In genomic region chr16:46763147-46763546, GRCh38 we compare ENCODE assay signal across 12 cellular contexts. TPM values are rescaled to one million over a fixed set of nuclear protein-coding genes. Genes with fewer than 3 reads are reported as not detected.
DNase-seq lines count a peak whose midpoint lies in the region; FAIRE-seq and TF ChIP-seq lines count a peak whose summit lies in the region.
"Had no signal": no experiment of that assay in that cellular context is flagged by ENCODE, and none has a peak within 500 bp of the region (broad histone marks: within the 10 kb centered on the region; RNA-seq: fewer than 3 reads in every experiment).

No MANE protein-coding gene starts in this region.

- H3K27ac Mint-ChIP-seq in astrocyte (ENCODE audit: unreplicated experiment) = no peak overlapping the region

- no peak overlapping the region for H2AFZ ChIP-seq in astrocyte (ENCODE audit: low read depth, low read length)

- H3K4me2 ChIP-seq in astrocyte (ENCODE audit: low read length) = no peak overlapping the region
- H3K4me2 ChIP-seq: KMS-11 had no signal

- intact Hi-C loops in A673 (cut with micrococcal nuclease; ENCODE audit: unreplicated experiment) = no loop called here

- H3K9me3 Mint-ChIP-seq in astrocyte (ENCODE audit: unreplicated experiment) = peaks cover 3% of the 10 kb centered on the region

- no peak overlapping the region for H3K4me3 ChIP-seq in astrocyte (ENCODE audit: insufficient read depth, low read depth, low read length)
- H3K4me3 ChIP-seq in A673 (ENCODE audit: low read depth, low read length, poor library complexity, severe bottlenecking) = no peak overlapping the region

- no peak for TF ChIP-seq POLR2A in GM12891 (IDR thresholded peaks at IDR 0.05; ENCODE audit: low read depth, low read length)

- H3K9me3 ChIP-seq in astrocyte (ENCODE audit: insufficient read depth, low read depth, low read length) = no peaks in the 10 kb centered on the region
- no peaks in the 10 kb centered on the region for H3K9me3 ChIP-seq in A673 (ENCODE audit: low read depth, low read length, poor library complexity, severe bottlenecking)

- H3K27ac ChIP-seq in astrocyte (ENCODE audit: low read depth, low read length) = no peak overlapping the region
- no peak overlapping the region for H3K27ac ChIP-seq in A673 (ENCODE audit: low read depth, low read length, poor library complexity, severe bottlenecking)
- H3K27ac ChIP-seq: KMS-11 had no signal

- H3K4me1 Mint-ChIP-seq in astrocyte (ENCODE audit: low read depth, unreplicated experiment) = peaks cover 2% of the 10 kb centered on the region

- peaks cover 28% of the 10 kb centered on the region for H3K27me3 Mint-ChIP-seq in astrocyte (ENCODE audit: low read depth, unreplicated experiment)

- no peak for TF ChIP-seq CTCF in astrocyte (IDR thresholded peaks at IDR 0.05; ENCODE audit: insufficient read depth, low read depth, low read length)
- no peak for TF ChIP-seq CTCF in A673 (conservative IDR thresholded peaks at IDR 0.05; ENCODE audit: low read depth, low read length)

- H3K36me3 ChIP-seq in astrocyte (ENCODE audit: insufficient read depth, low read length) (no peaks in the 10 kb centered on the region), A673 (ENCODE audit: insufficient read depth, low read length, poor library complexity, severe bottlenecking) (no peaks in the 10 kb centered on the region)

- peak; percentile 62 for DNase-seq in Ammon's horn (ENCODE audit: low spot score)
- DNase-seq in NCI-H146 treated with DMSO at 0.1 percent for 48 hours (lab: John Stamatoyannopoulos, UW; ENCODE audit: unreplicated experiment) = peak; percentile 7
- peak; percentile 17 for DNase-seq in astrocyte (ENCODE audit: low read depth)
- peak; percentile 3 to 35 for DNase-seq in lung microvascular endothelial cell (ENCODE audit: low read depth in 2 of 2)
- no peak for DNase-seq in hippocampal formation (lab: John Stamatoyannopoulos, UW)
- no peak for DNase-seq in AML-193 (lab: John Stamatoyannopoulos, UW)
- DNase-seq in A673 (ENCODE audit: low spot score) = no peak
- DNase-seq in GM12891 (ENCODE audit: insufficient read length, low spot score) = no peak
- DNase-seq: effector CD8-positive, alpha-beta T cell; left colon had no signal

- no peaks in the 10 kb centered on the region for H3K36me3 Mint-ChIP-seq in astrocyte (ENCODE audit: low read depth, unreplicated experiment)

- CTCF ChIA-PET in A673 (lab: Charles Lee) = no interaction called here

- H4K20me1 ChIP-seq in astrocyte (ENCODE audit: insufficient read depth, low read length) = no peaks in the 10 kb centered on the region

- H3K4me3 Mint-ChIP-seq in astrocyte (ENCODE audit: unreplicated experiment) = no peak overlapping the region

- H3K4me1 ChIP-seq in astrocyte (ENCODE audit: insufficient read depth, low read length) = no peaks in the 10 kb centered on the region
- no peaks in the 10 kb centered on the region for H3K4me1 ChIP-seq in A673 (ENCODE audit: insufficient read depth, low read length, poor library complexity, severe bottlenecking)

- POLR2A ChIA-PET in A673 (lab: Charles Lee; ENCODE audit: low non-redundant PET) = no interaction called here

- no peak overlapping the region for H3K9ac ChIP-seq in astrocyte (ENCODE audit: low read length)
- H3K9ac ChIP-seq: KMS-11 had no signal

- no peaks in the 10 kb centered on the region for H3K79me2 ChIP-seq in astrocyte (ENCODE audit: insufficient read depth, low read length)

- BruUV-seq in A673 (replicated peaks; lab: Mats Ljungman, UMichigan) = no TSS peak

- FAIRE-seq in astrocyte (lab: Jason Lieb, UNC) (no peak), GM12891 (lab: Jason Lieb, UNC) (no peak)
- FAIRE-seq: GM18507 had no signal

- peaks cover 9% of the 10 kb centered on the region for H3K27me3 ChIP-seq in astrocyte (ENCODE audit: insufficient read depth, low read length)
- no peaks in the 10 kb centered on the region for H3K27me3 ChIP-seq in A673 (replicated peaks; ENCODE audit: insufficient read depth, low read depth, low read length, poor library complexity)

TF ChIP-seq in GM12891, 5 proteins besides CTCF, POLR2A, EP300 and RAD21:
- TF ChIP-seq TAF1 (IDR thresholded peaks at IDR 0.05; ENCODE audit: low read depth, low read length) = no peak
TF ChIP-seq in GM12891: peak in this region for 0.

RNA-seq across cellular contexts. Expression of gene MYLK3, which starts 15.0 kb away (rescaled TPM):
- total RNA-seq in astrocyte = 0.82 and 1.3 TPM in 2 replicates
- under 0.01 and 0.22 TPM in 2 replicates for total RNA-seq in lung microvascular endothelial cell
- total RNA-seq in A673 (2021) = 0.77 and 1.0 TPM in 2 replicates
- 0.21 TPM for polyA plus RNA-seq in GM12891 (2012; ENCODE audit: low read depth, missing spikeins)

Comparison
In these comparisons a context has a peak if more than half of its experiments do, and no peak if none do; other contexts are left out.
1. DNase-seq: peak in Ammon's horn (single experiment), NCI-H146 treated with DMSO at 0.1 percent for 48 hours (single experiment), astrocyte (single experiment) and lung microvascular endothelial cell (2 of 2); none in hippocampal formation (0 of 2), AML-193 (0 of 2), A673 (single experiment) and GM12891 (single experiment).